ENCODE assay signal across 10 cellular contexts in the genomic region with DNA sequence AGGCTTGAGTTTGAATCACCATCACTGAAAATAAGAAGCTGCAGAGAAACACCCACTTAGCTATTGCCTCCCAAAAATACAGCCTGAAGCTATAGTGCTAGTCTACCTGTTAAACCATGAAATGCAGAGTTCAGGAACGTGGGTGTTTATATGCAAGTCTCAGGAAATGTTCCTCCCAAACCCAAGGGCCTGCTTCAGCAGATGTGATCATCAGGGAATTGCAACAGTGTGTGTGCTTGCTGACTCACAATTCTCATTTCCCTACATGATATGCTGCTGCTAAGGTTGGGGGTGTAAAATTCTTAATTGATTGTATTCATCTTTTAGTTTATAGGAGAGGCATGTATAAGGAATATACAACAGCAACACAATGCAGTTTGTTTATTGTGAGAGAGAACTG. TPM values are rescaled to one million over a fixed set of nuclear protein-coding genes. Genes with fewer than 3 reads are reported as not detected.
DNase-seq lines count a peak whose midpoint lies in the region; ATAC-seq and TF ChIP-seq lines count a peak whose summit lies in the region.
"Had no signal": no experiment of that assay in that cellular context is flagged by ENCODE, and none has a peak within 500 bp of the region (broad histone marks: within the 10 kb centered on the region; RNA-seq: fewer than 3 reads in every experiment).

No MANE protein-coding gene starts in this region.

- no peak overlapping the region for H3K4ac ChIP-seq in mesenchymal stem cell (ENCODE audit: low read depth in 1 of 2, low read length in 2 of 2)

- peaks cover 18 to 79% (median 51%) of the 10 kb centered on the region in 11 experiments; a peak in 20 of 22 replicates for H4K20me1 ChIP-seq in BLaER1 treated with 17β-estradiol and CSF1 and Interleukin-3, amounts not matched to agents 10 nM and 100 nM

- H3K79me1 ChIP-seq in mesenchymal stem cell (replicated peaks; ENCODE audit: low read length, poor library complexity, severe bottlenecking), result peaks cover 8% of the 10 kb centered on the region

- no peak overlapping the region for H2AFZ ChIP-seq in mesenchymal stem cell (ENCODE audit: low read depth, low read length)

- peak overlapping the region in 9 of 11 experiments; percentile 7 to 67 (median 32); a peak in 14 of 22 replicates for H3K4me2 ChIP-seq in BLaER1 treated with 17β-estradiol and CSF1 and Interleukin-3, amounts not matched to agents 10 nM and 100 nM
- H3K4me2 ChIP-seq in mesenchymal stem cell (ENCODE audit: low read length, poor library complexity, severe bottlenecking), result no peak overlapping the region

- H2BK12ac ChIP-seq in mesenchymal stem cell (ENCODE audit: low read length in 2 of 2), result no peak overlapping the region

- DNase-seq in M059J (ENCODE audit: low read depth) (peak; percentile 15), choroid plexus epithelial cell (ENCODE audit: low read depth) (peak; percentile 90), mesenchymal stem cell (peak; percentile 75), SW480 (ENCODE audit: low spot score) (no peak)
- DNase-seq: DMS153, NCI-H774 had no signal

- WGBS in mesenchymal stem cell, result 53% methylated on average over 1 of the region's 1 CpG

- H3K4me3 ChIP-seq in BLaER1 treated with 17β-estradiol and CSF1 and Interleukin-3, amounts not matched to agents 10 nM and 100 nM, result no peak overlapping the region
- no peak overlapping the region for H3K4me3 ChIP-seq in choroid plexus epithelial cell (ENCODE audit: low read depth, low read length)
- peak overlapping the region in 1 of 2 experiments; percentile 57 for H3K4me3 ChIP-seq in mesenchymal stem cell (ENCODE audit: insufficient read depth in 1 of 2, low read depth in 1 of 2, low read length in 2 of 2)

- peak overlapping the region in 7 of 11 experiments; percentile 6 to 62 (median 47); a peak in 8 of 22 replicates for H3K27ac ChIP-seq in BLaER1 treated with 17β-estradiol and CSF1 and Interleukin-3, amounts not matched to agents 10 nM and 100 nM
- no peak overlapping the region for H3K27ac ChIP-seq in mesenchymal stem cell (ENCODE audit: low read length, poor library complexity, severe bottlenecking)

- peaks cover 0 to 21% (median 12%) of the 10 kb centered on the region in 10 experiments; a peak in 15 of 20 replicates for H3K4me1 ChIP-seq in BLaER1 treated with 17β-estradiol and CSF1 and Interleukin-3, amounts not matched to agents 10 nM and 100 nM
- no peaks in the 10 kb centered on the region for H3K4me1 ChIP-seq in mesenchymal stem cell (ENCODE audit: control insufficient read depth, insufficient read depth, low read depth, low read length)

- H3K27me3 ChIP-seq in BLaER1 treated with 17β-estradiol and CSF1 and Interleukin-3, amounts not matched to agents 10 nM and 100 nM, result no peaks in the 10 kb centered on the region
- H3K27me3 ChIP-seq in mesenchymal stem cell (ENCODE audit: control insufficient read depth in 1 of 2, insufficient read depth in 1 of 2, low read length in 2 of 2), result no peaks in the 10 kb centered on the region

- TF ChIP-seq CTCF in choroid plexus epithelial cell (conservative IDR thresholded peaks at IDR 0.05; ENCODE audit: low read depth, low read length), result no peak

- H3K9me3 ChIP-seq in BLaER1 treated with 17β-estradiol and CSF1 and Interleukin-3, amounts not matched to agents 10 nM and 100 nM (replicated peaks in 1 of 11), result no peaks in the 10 kb centered on the region
- no peaks in the 10 kb centered on the region for H3K9me3 ChIP-seq in mesenchymal stem cell (ENCODE audit: control insufficient read depth, low read length)

- 0 out of 22 replicates have a peak overlapping the region, but pooled peaks of 1 of the 11 experiments have one; percentile 9 for H3K9ac ChIP-seq in BLaER1 treated with 17β-estradiol and CSF1 and Interleukin-3, amounts not matched to agents 10 nM and 100 nM
- peak overlapping the region; percentile 59 for H3K9ac ChIP-seq in mesenchymal stem cell (ENCODE audit: low read length)

- H4K8ac ChIP-seq in mesenchymal stem cell (ENCODE audit: low read length), result no peak overlapping the region

- no peak overlapping the region for H2BK120ac ChIP-seq in mesenchymal stem cell (ENCODE audit: low read depth, low read length)

- no peak overlapping the region for H2BK5ac ChIP-seq in mesenchymal stem cell (ENCODE audit: low read depth, low read length, poor library complexity, severe bottlenecking)

- H2BK15ac ChIP-seq in mesenchymal stem cell (ENCODE audit: low read depth, poor library complexity, severe bottlenecking), result no peak overlapping the region

- no peak overlapping the region for H3K14ac ChIP-seq in mesenchymal stem cell (ENCODE audit: low read length in 2 of 2)

- no peak overlapping the region for H3K18ac ChIP-seq in mesenchymal stem cell (ENCODE audit: low read depth in 1 of 2, low read length in 2 of 2)

- H4K91ac ChIP-seq in mesenchymal stem cell (ENCODE audit: low read length), result no peak overlapping the region

- peaks cover 93 to 100% (median 99%) of the 10 kb centered on the region in 11 experiments for H3K36me3 ChIP-seq in BLaER1 treated with 17β-estradiol and CSF1 and Interleukin-3, amounts not matched to agents 10 nM and 100 nM
- peaks cover 33 to 72% of the 10 kb centered on the region in 2 experiments for H3K36me3 ChIP-seq in mesenchymal stem cell (ENCODE audit: control insufficient read depth in 1 of 2, insufficient read depth in 2 of 2, low read depth in 1 of 2, low read length in 2 of 2)

- no peak overlapping the region for H3K23ac ChIP-seq in mesenchymal stem cell (ENCODE audit: low read length in 2 of 2)

- ATAC-seq in GM21529 (IDR thresholded peaks at IDR 0.05; ENCODE audit: unreplicated experiment) (no peak), HG02610 (IDR thresholded peaks at IDR 0.05; ENCODE audit: unreplicated experiment) (no peak), HG03439 (IDR thresholded peaks at IDR 0.05; ENCODE audit: unreplicated experiment) (no peak)

- no peak overlapping the region for H2AK5ac ChIP-seq in mesenchymal stem cell (ENCODE audit: low read length, severe bottlenecking)

RNA-seq across cellular contexts. Expression of a gene that starts 49.6 kb away (rescaled TPM):
- 110 and 133 TPM in 2 replicates for total RNA-seq in M059J (2014; rRNA removed; shearing (Covaris generic))
- polyA plus RNA-seq in mesenchymal stem cell (2013, experiment 1 of 2), result 39.3 TPM
- 37.2 TPM for polyA plus RNA-seq in mesenchymal stem cell (2013, experiment 2 of 2)
